ENCODE assay signal across 1 cellular context in the genomic region with DNA sequence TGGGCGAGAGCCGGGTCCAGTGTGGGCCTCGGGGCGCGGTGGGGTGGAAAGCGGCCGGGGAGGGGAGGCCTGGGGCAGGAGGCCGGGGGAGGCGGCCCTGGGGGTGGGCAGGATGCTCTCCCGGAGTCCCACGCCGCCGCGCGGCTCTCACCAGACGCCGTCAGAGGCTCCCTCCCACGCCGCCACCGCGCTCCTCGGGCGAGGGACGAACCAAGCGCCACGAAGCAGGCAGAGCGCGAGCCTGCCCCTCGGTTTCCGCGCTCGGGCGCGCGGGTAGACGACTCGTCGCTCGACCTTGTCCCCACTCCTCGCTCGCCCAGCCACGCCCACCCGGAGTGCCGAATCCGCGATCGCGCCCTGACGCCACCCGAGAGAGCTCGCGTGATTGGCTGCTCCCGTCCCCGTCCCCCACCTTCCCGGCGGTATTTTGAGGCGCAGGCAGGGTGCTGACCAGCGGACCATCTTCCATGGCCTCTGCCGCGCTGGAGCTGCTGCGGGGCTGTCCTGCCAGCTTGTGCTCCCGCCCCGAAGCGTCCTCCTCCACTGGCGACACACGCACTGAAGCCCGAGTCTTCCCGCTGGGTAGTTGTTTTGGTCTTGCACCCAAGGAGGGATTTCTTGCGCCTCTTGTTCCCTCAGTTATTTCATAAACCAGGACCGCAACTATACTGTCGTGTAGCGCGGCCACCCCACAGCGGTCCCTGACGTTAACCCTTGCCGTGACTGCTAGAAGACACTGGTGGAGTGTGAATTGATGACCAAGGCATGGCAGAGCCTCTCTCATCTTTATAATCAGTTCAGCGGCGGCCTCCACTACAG.
TF ChIP-seq lines count a peak whose summit lies in the region.

GNE (minus strand) TSS at position 279 of the 819 bp plus-strand sequence. CDS start 9,093 bp downstream, outside the sequence.

TF ChIP-seq in HepG2, 621 proteins besides CTCF, POLR2A, EP300 and RAD21 (continued from another document and continues in another):
- TF ChIP-seq, protein P1, sequence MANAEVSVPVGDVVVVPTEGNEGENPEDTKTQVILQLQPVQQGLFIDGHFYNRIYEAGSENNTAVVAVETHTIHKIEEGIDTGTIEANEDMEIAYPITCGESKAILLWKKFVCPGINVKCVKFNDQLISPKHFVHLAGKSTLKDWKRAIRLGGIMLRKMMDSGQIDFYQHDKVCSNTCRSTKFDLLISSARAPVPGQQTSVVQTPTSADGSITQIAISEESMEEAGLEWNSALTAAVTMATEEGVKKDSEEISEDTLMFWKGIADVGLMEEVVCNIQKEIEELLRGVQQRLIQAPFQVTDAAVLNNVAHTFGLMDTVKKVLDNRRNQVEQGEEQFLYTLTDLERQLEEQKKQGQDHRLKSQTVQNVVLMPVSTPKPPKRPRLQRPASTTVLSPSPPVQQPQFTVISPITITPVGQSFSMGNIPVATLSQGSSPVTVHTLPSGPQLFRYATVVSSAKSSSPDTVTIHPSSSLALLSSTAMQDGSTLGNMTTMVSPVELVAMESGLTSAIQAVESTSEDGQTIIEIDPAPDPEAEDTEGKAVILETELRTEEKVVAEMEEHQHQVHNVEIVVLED (CRISPR knock-in tag; IDR thresholded peaks at IDR 0.05; ENCODE audit: borderline replicate concordance) = peak; percentile 91
- peak; percentile 87; the same call in 1 of the 2 replicates for TF ChIP-seq KDM5B (CRISPR knock-in tag; IDR thresholded peaks at IDR 0.05; ENCODE audit: borderline replicate concordance)
- TF ChIP-seq, protein P2, sequence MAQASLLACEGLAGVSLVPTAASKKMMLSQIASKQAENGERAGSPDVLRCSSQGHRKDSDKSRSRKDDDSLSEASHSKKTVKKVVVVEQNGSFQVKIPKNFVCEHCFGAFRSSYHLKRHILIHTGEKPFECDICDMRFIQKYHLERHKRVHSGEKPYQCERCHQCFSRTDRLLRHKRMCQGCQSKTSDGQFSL (CRISPR knock-in tag; IDR thresholded peaks at IDR 0.05) = 0 out of 2 replicates have a peak, but pooled peaks have one; percentile 38
- TF ChIP-seq ATF7-NPFF (CRISPR knock-in tag; IDR thresholded peaks at IDR 0.05; ENCODE audit: low read depth) = peak; percentile 89
- TF ChIP-seq ZNF30 (CRISPR knock-in tag; IDR thresholded peaks at IDR 0.05) = 0 out of 2 replicates have a peak, but pooled peaks have one; percentile 77
- TF ChIP-seq, protein P3, sequence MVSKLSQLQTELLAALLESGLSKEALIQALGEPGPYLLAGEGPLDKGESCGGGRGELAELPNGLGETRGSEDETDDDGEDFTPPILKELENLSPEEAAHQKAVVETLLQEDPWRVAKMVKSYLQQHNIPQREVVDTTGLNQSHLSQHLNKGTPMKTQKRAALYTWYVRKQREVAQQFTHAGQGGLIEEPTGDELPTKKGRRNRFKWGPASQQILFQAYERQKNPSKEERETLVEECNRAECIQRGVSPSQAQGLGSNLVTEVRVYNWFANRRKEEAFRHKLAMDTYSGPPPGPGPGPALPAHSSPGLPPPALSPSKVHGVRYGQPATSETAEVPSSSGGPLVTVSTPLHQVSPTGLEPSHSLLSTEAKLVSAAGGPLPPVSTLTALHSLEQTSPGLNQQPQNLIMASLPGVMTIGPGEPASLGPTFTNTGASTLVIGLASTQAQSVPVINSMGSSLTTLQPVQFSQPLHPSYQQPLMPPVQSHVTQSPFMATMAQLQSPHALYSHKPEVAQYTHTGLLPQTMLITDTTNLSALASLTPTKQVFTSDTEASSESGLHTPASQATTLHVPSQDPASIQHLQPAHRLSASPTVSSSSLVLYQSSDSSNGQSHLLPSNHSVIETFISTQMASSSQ (IDR thresholded peaks at IDR 0.05; ENCODE audit: low read depth) = no peak
- TF ChIP-seq, protein P3 (CRISPR knock-in tag; IDR thresholded peaks at IDR 0.05; ENCODE audit: borderline replicate concordance) = peak; percentile 40; the same call in 1 of the 2 replicates
- TF ChIP-seq, protein P4, sequence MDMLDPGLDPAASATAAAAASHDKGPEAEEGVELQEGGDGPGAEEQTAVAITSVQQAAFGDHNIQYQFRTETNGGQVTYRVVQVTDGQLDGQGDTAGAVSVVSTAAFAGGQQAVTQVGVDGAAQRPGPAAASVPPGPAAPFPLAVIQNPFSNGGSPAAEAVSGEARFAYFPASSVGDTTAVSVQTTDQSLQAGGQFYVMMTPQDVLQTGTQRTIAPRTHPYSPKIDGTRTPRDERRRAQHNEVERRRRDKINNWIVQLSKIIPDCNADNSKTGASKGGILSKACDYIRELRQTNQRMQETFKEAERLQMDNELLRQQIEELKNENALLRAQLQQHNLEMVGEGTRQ (IDR thresholded peaks at IDR 0.05; ENCODE audit: low read depth, low read length) = no peak
- TF ChIP-seq, protein P4 (CRISPR knock-in tag; IDR thresholded peaks at IDR 0.05; ENCODE audit: borderline replicate concordance) = peak; percentile 10; the same call in 1 of the 2 replicates
- TF ChIP-seq KLF6 (CRISPR knock-in tag; IDR thresholded peaks at IDR 0.05) = peak; percentile 75; the same call in 1 of the 2 replicates
- no peak for TF ChIP-seq MTA3 (CRISPR knock-in tag; IDR thresholded peaks at IDR 0.05)
- no peak; the same call in 1 of the 2 replicates for TF ChIP-seq ZNF747 (CRISPR knock-in tag; IDR thresholded peaks at IDR 0.05; ENCODE audit: borderline replicate concordance)
- TF ChIP-seq MIER3 (CRISPR knock-in tag; IDR thresholded peaks at IDR 0.05; ENCODE audit: borderline replicate concordance) = peak; percentile 73
- peak; percentile 51 for TF ChIP-seq AGO2 (optimal IDR thresholded peaks at IDR 0.05; ENCODE audit: low read depth, low read length)
- peak; percentile 86 for TF ChIP-seq ZNF431 (CRISPR knock-in tag; IDR thresholded peaks at IDR 0.05; ENCODE audit: borderline replicate concordance, low read depth)
- TF ChIP-seq IRF2 (CRISPR knock-in tag; IDR thresholded peaks at IDR 0.05) = peak; percentile 80
- 0 out of 2 replicates have a peak, but pooled peaks have one; percentile 55 for TF ChIP-seq ZNF558 (CRISPR knock-in tag; IDR thresholded peaks at IDR 0.05; ENCODE audit: borderline replicate concordance)
- peak; percentile 68; the same call in 1 of the 2 replicates for TF ChIP-seq THAP9 (CRISPR knock-in tag; IDR thresholded peaks at IDR 0.05; ENCODE audit: borderline replicate concordance)
- TF ChIP-seq ATF2 (CRISPR knock-in tag; IDR thresholded peaks at IDR 0.05) = peak; percentile 91
- TF ChIP-seq SNRNP70 (IDR thresholded peaks at IDR 0.05; ENCODE audit: low read depth, low read length) = no peak
- TF ChIP-seq BRCA1 (CRISPR knock-in tag; IDR thresholded peaks at IDR 0.05) = peak; percentile 93; the same call in 1 of the 2 replicates
- TF ChIP-seq ZNF589 (CRISPR knock-in tag; conservative IDR thresholded peaks at IDR 0.05) = 0 out of 2 replicates have a peak, but pooled peaks have one; percentile 74
- peak; percentile 70; the same call in 1 of the 2 replicates for TF ChIP-seq ZNF556 (CRISPR knock-in tag; IDR thresholded peaks at IDR 0.05; ENCODE audit: borderline replicate concordance)
- peak; percentile 89; the same call in 1 of the 2 replicates for TF ChIP-seq ZNF33B (CRISPR knock-in tag; IDR thresholded peaks at IDR 0.05)
- peak; percentile 89; the same call in 1 of the 2 replicates for TF ChIP-seq ZSCAN30 (CRISPR knock-in tag; IDR thresholded peaks at IDR 0.05)
- TF ChIP-seq ZBTB14 (CRISPR knock-in tag; IDR thresholded peaks at IDR 0.05) = peak; percentile 89
- 0 out of 2 replicates have a peak, but pooled peaks have one; percentile 73 for TF ChIP-seq TEF (CRISPR knock-in tag; IDR thresholded peaks at IDR 0.05)
- TF ChIP-seq KLF13 (CRISPR knock-in tag; IDR thresholded peaks at IDR 0.05) = peak; percentile 98
- TF ChIP-seq ZNF724P (CRISPR knock-in tag; IDR thresholded peaks at IDR 0.05; ENCODE audit: borderline replicate concordance) = peak; percentile 81
- peak; percentile 52; the same call in 1 of the 2 replicates for TF ChIP-seq SP1 (IDR thresholded peaks at IDR 0.05)
- peak; percentile 100 for TF ChIP-seq SP1 (CRISPR knock-in tag; IDR thresholded peaks at IDR 0.05)
- TF ChIP-seq, protein P5, sequence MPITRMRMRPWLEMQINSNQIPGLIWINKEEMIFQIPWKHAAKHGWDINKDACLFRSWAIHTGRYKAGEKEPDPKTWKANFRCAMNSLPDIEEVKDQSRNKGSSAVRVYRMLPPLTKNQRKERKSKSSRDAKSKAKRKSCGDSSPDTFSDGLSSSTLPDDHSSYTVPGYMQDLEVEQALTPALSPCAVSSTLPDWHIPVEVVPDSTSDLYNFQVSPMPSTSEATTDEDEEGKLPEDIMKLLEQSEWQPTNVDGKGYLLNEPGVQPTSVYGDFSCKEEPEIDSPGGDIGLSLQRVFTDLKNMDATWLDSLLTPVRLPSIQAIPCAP (CRISPR knock-in tag; IDR thresholded peaks at IDR 0.05; ENCODE audit: low read depth) = 0 out of 2 replicates have a peak, but pooled peaks have one; percentile 48
- TF ChIP-seq ZSCAN25 (CRISPR knock-in tag; IDR thresholded peaks at IDR 0.05) = peak; percentile 61; the same call in 1 of the 2 replicates
- TF ChIP-seq, protein P6, sequence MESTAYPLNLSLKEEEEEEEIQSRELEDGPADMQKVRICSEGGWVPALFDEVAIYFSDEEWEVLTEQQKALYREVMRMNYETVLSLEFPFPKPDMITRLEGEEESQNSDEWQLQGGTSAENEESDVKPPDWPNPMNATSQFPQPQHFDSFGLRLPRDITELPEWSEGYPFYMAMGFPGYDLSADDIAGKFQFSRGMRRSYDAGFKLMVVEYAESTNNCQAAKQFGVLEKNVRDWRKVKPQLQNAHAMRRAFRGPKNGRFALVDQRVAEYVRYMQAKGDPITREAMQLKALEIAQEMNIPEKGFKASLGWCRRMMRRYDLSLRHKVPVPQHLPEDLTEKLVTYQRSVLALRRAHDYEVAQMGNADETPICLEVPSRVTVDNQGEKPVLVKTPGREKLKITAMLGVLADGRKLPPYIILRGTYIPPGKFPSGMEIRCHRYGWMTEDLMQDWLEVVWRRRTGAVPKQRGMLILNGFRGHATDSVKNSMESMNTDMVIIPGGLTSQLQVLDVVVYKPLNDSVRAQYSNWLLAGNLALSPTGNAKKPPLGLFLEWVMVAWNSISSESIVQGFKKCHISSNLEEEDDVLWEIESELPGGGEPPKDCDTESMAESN (CRISPR knock-in tag; conservative IDR thresholded peaks at IDR 0.05) = peak; percentile 91
